ENCODE assay signal across 9 cellular contexts in the genomic region with DNA sequence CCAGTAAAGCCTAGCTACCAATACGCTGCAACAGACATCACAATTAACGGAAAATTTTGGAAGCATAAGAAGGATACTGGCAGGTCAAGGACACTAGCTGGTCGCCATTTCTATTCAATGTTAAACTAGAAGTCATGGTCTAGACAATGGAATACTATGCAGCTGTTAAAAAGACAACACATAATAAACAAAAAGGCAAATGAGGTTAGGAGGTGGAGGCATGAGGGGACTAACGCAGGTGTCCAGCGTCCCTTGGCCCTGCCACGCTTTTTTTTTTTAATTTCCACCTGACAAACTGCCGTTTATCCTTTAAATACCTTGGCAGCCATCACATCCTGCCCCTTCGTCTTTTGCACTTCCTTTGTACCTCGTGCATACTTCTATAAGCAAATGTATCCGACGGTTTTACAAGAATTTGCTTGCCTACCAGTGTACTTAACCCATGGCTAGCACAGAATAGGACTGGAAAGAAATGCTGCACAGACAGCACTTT. TPM values are rescaled to one million over a fixed set of nuclear protein-coding genes. Genes with fewer than 3 reads are reported as not detected.
DNase-seq lines count a peak whose midpoint lies in the region; ATAC-seq, FAIRE-seq and TF ChIP-seq lines count a peak whose summit lies in the region.
"Had no signal": no experiment of that assay in that cellular context is flagged by ENCODE, and none has a peak within 500 bp of the region (broad histone marks: within the 10 kb centered on the region; RNA-seq: fewer than 3 reads in every experiment).

No MANE protein-coding gene starts in this region.

- H3K27me3 Mint-ChIP-seq in CD4-positive, CD25-positive, alpha-beta regulatory T cell = peaks cover 75% of the 10 kb centered on the region
- peaks cover 21% of the 10 kb centered on the region for H3K27me3 Mint-ChIP-seq in neural progenitor cell (ENCODE audit: insufficient read depth, low read depth)

- no peak overlapping the region for H3K23ac ChIP-seq in H1 (ENCODE audit: insufficient read length)

- no peak overlapping the region for H3K56ac ChIP-seq in H1 (replicated peaks; ENCODE audit: insufficient read length, low read depth, low read length)

- no peak overlapping the region for H2BK12ac ChIP-seq in H1 (ENCODE audit: low read depth, low read length)

- H2BK20ac ChIP-seq in H1 (ENCODE audit: low read length) = no peak overlapping the region

- H3K4me3 ChIP-seq in CD4-positive, CD25-positive, alpha-beta regulatory T cell (ENCODE audit: low read depth, low read length) = peak overlapping the region; percentile 47
- H3K4me3 ChIP-seq in NB4 (ENCODE audit: low read depth, low read length) = peak overlapping the region; percentile 81
- peak overlapping the region; percentile 64 to 77 (median 70) for H3K4me3 ChIP-seq in H1 (ENCODE audit: extremely low read depth in 1 of 4, insufficient read depth in 2 of 4, low read depth in 3 of 4, low read length in 4 of 4)
- peak overlapping the region; percentile 70 for H3K4me3 ChIP-seq in neural progenitor cell
- H3K4me3 ChIP-seq: SK-N-MC had no signal

- H3K14ac ChIP-seq in H1 (ENCODE audit: insufficient read length) = no peak overlapping the region

- no peak overlapping the region for H2BK120ac ChIP-seq in H1 (replicated peaks; ENCODE audit: low read depth, low read length)

- H3K27me3 ChIP-seq in CD4-positive, CD25-positive, alpha-beta regulatory T cell (ENCODE audit: control insufficient read depth, insufficient read depth, low read length) = peaks cover 40% of the 10 kb centered on the region
- H3K27me3 ChIP-seq in H1 (replicated peaks in 1 of 4; ENCODE audit: control insufficient read depth in 3 of 4, extremely low read depth in 1 of 4, insufficient read depth in 3 of 4, low read length in 3 of 4) (no peaks in the 10 kb centered on the region), neural progenitor cell (peaks cover 34% of the 10 kb centered on the region)

- CTCF ChIA-PET in H1 (lab: Charles Lee; ENCODE audit: partially characterized antibody) = interaction anchor here (0.6 to 0.9 kb wide), 2 partner anchors 95 to 142 kb away, joined by 4 read pairs; no protein-coding TSS in a partner anchor

- H3K23me2 ChIP-seq in H1 (ENCODE audit: low read depth, low read length) = peaks cover 3% of the 10 kb centered on the region

- no peak overlapping the region for H4K91ac ChIP-seq in H1 (replicated peaks; ENCODE audit: insufficient read length, low read length)

- H3K79me2 ChIP-seq in H1 (ENCODE audit: control insufficient read depth in 1 of 2, insufficient read depth in 2 of 2, low read length in 2 of 2) (no peaks in the 10 kb centered on the region), neural progenitor cell (ENCODE audit: low read depth) (no peaks in the 10 kb centered on the region)

- no peaks in the 10 kb centered on the region for H3K79me1 ChIP-seq in H1 (ENCODE audit: low read depth, low read length)

- no peak overlapping the region for H4K5ac ChIP-seq in H1 (ENCODE audit: insufficient read length, low read depth, low read length)

- no peak overlapping the region for H2BK15ac ChIP-seq in H1 (ENCODE audit: low read length)

- no peaks in the 10 kb centered on the region for H3K36me3 Mint-ChIP-seq in CD4-positive, CD25-positive, alpha-beta regulatory T cell
- H3K36me3 Mint-ChIP-seq in neural progenitor cell = no peaks in the 10 kb centered on the region

- no peak overlapping the region for H3K27ac Mint-ChIP-seq in CD4-positive, CD25-positive, alpha-beta regulatory T cell
- no peak overlapping the region for H3K27ac Mint-ChIP-seq in neural progenitor cell

- H3K4me3 Mint-ChIP-seq in CD4-positive, CD25-positive, alpha-beta regulatory T cell = peak overlapping the region; percentile 55 to 91 (median 85)
- peak overlapping the region; percentile 91 for H3K4me3 Mint-ChIP-seq in neural progenitor cell

- H3K9ac ChIP-seq in H1 (replicated peaks in 1 of 4; ENCODE audit: extremely low read depth in 1 of 4, low read depth in 3 of 4, low read length in 3 of 4) (peak overlapping the region in 3 of 4 experiments; percentile 40 to 62 (median 43); a peak in 5 of 7 replicates), neural progenitor cell (no peak overlapping the region)

- peak overlapping the region; percentile 75 to 91 for H3K4me2 ChIP-seq in H1 (ENCODE audit: insufficient read depth in 1 of 2, low read depth in 2 of 2, low read length in 2 of 2)
- H3K4me2 ChIP-seq in neural progenitor cell = peak overlapping the region; percentile 80

- H3F3A ChIP-seq in neural progenitor cell (ENCODE audit: low read depth) = peaks cover 28% of the 10 kb centered on the region

- H2AFZ ChIP-seq in H1 (ENCODE audit: low read length) (peak overlapping the region; percentile 92; the same call in 1 of the 2 replicates), neural progenitor cell (replicated peaks) (peak overlapping the region; percentile 98)

- TF ChIP-seq EP300 in H1 (IDR thresholded peaks at IDR 0.05; ENCODE audit: borderline replicate concordance in 1 of 2, low read depth in 2 of 2, low read length in 2 of 2) = no peak

- H4K20me1 ChIP-seq in H1 (replicated peaks in 1 of 2; ENCODE audit: control insufficient read depth in 1 of 2, insufficient read depth in 2 of 2, low read length in 2 of 2) (no peaks in the 10 kb centered on the region), neural progenitor cell (ENCODE audit: low read depth) (peaks cover 3% of the 10 kb centered on the region)

- 0 out of 2 replicates have a peak overlapping the region, but pooled peaks have one; percentile 42 for H3K18ac ChIP-seq in H1 (ENCODE audit: extremely low read depth, low read length)

- no peaks in the 10 kb centered on the region for H3K36me3 ChIP-seq in CD4-positive, CD25-positive, alpha-beta regulatory T cell (ENCODE audit: control insufficient read depth, insufficient read depth, low read length)
- H3K36me3 ChIP-seq in H1 (ENCODE audit: control insufficient read depth in 2 of 4, insufficient read depth in 4 of 4, low read length in 3 of 4) (no peaks in the 10 kb centered on the region), neural progenitor cell (no peaks in the 10 kb centered on the region)

- ATAC-seq in CD4-positive, CD25-positive, alpha-beta regulatory T cell (ENCODE audit: low read depth in 2 of 2) = no peak
- no peak for ATAC-seq in GM21786 (IDR thresholded peaks at IDR 0.05; ENCODE audit: unreplicated experiment)

- TF ChIP-seq POLR2A in NB4 (IDR thresholded peaks at IDR 0.05; ENCODE audit: extremely low read depth, insufficient read length) = no peak
- no peak for TF ChIP-seq POLR2A in H1 (IDR thresholded peaks at IDR 0.05; ENCODE audit: control extremely low read depth in 1 of 2, low read depth in 2 of 2, low read length in 2 of 2)

- FAIRE-seq in H1 (lab: Jason Lieb, UNC) = no peak

- no peak for DNase-seq in CD4-positive, CD25-positive, alpha-beta regulatory T cell
- DNase-seq in NB4 (ENCODE audit: low read depth) (no peak), H1 (ENCODE audit: low read depth in 1 of 2, low spot score in 2 of 2) (no peak), neural progenitor cell (ENCODE audit: low spot score) (no peak), DMS153 treated with DMSO at 0.1 percent for 48 hours (lab: John Stamatoyannopoulos, UW; ENCODE audit: unreplicated experiment) (no peak)
- DNase-seq in activated CD8-positive, alpha-beta memory T cell treated with anti-CD3 and anti-CD28 coated beads for 24 hours = no peak
- DNase-seq in activated CD4-positive, CD25-positive, alpha-beta regulatory T cell (lab: John Stamatoyannopoulos, UW) = no peak

- no peak overlapping the region for H2AK5ac ChIP-seq in H1 (ENCODE audit: low read depth, low read length)

- peaks cover 4 to 21% (median 8%) of the 10 kb centered on the region in 4 donors for H3K4me1 Mint-ChIP-seq in CD4-positive, CD25-positive, alpha-beta regulatory T cell
- peaks cover 7% of the 10 kb centered on the region for H3K4me1 Mint-ChIP-seq in neural progenitor cell

- no peak for TF ChIP-seq RAD21 in H1 (IDR thresholded peaks at IDR 0.05 in 1 of 2, conservative IDR thresholded peaks at IDR 0.05 in 1 of 2; ENCODE audit: low read depth in 2 of 2, low read length in 2 of 2)

- H2BK5ac ChIP-seq in H1 (ENCODE audit: low read depth, low read length) = peak overlapping the region; percentile 53; the same call in 1 of the 2 replicates

- POLR2A ChIA-PET in H1 (lab: Charles Lee; ENCODE audit: partially characterized antibody) = interaction anchor here (0.7 to 1.6 kb wide), 3 partner anchors 18 to 138 kb away, joined by 3 to 4 read pairs (median 3); no protein-coding TSS in a partner anchor

- H3K4me1 ChIP-seq in CD4-positive, CD25-positive, alpha-beta regulatory T cell (ENCODE audit: control insufficient read depth, insufficient read depth, low read length, poor library complexity, severe bottlenecking) = peaks cover 5% of the 10 kb centered on the region
- H3K4me1 ChIP-seq in H1 (replicated peaks in 1 of 4; ENCODE audit: control insufficient read depth in 3 of 4, insufficient read depth in 4 of 4, low read length in 3 of 4) = peaks cover 0 to 13% (median 9%) of the 10 kb centered on the region in 4 experiments; a peak in 4 of 7 replicates
- no peaks in the 10 kb centered on the region for H3K4me1 ChIP-seq in neural progenitor cell

- no peak overlapping the region for H3K4ac ChIP-seq in H1 (replicated peaks; ENCODE audit: insufficient read length, low read depth, low read length)

- H3K9me3 Mint-ChIP-seq in CD4-positive, CD25-positive, alpha-beta regulatory T cell = peaks cover 0 to 5% (median 0%) of the 10 kb centered on the region in 7 donors
- no peaks in the 10 kb centered on the region for H3K9me3 Mint-ChIP-seq in neural progenitor cell

- no peak overlapping the region for H4K8ac ChIP-seq in H1 (ENCODE audit: extremely low read depth, insufficient read depth, low read length)

- H3K27ac ChIP-seq in CD4-positive, CD25-positive, alpha-beta regulatory T cell (ENCODE audit: insufficient read depth, low read length, poor library complexity, severe bottlenecking) = no peak overlapping the region
- no peak overlapping the region; the same call in 1 of the 2 replicates for H3K27ac ChIP-seq in H1 (ENCODE audit: low read depth, low read length)
- H3K27ac ChIP-seq in neural progenitor cell = no peak overlapping the region
- H3K27ac ChIP-seq: SK-N-MC had no signal

- peaks cover 0 to 5% of the 10 kb centered on the region in 2 experiments for H3K9me3 ChIP-seq in CD4-positive, CD25-positive, alpha-beta regulatory T cell (ENCODE audit: control insufficient read depth in 2 of 2, low read length in 2 of 2)
- H3K9me3 ChIP-seq in H1 (ENCODE audit: insufficient read depth in 2 of 2, low read depth in 1 of 2, low read length in 1 of 2) (no peaks in the 10 kb centered on the region; a peak in 1 of 4 replicates), neural progenitor cell (ENCODE audit: low read depth) (no peaks in the 10 kb centered on the region)

- TF ChIP-seq CTCF in NB4 (IDR thresholded peaks at IDR 0.05; ENCODE audit: low read depth, low read length) = peak; percentile 1
- TF ChIP-seq CTCF in H1 (IDR thresholded peaks at IDR 0.05; ENCODE audit: control extremely low read depth in 1 of 3, insufficient read depth in 1 of 3, low read depth in 1 of 3, low read length in 3 of 3) = no peak
- no peak for TF ChIP-seq CTCF in neural progenitor cell (IDR thresholded peaks at IDR 0.05)

- 52% methylated on average over 11 of the region's 11 CpGs; no CpG with 5 or more reads in 1 of the 2 experiments for WGBS in H1 (ENCODE audit: extremely low coverage in 1 of 2, insufficient coverage in 1 of 2, insufficient read length in 1 of 2, insufficient replicate concordance in 2 of 2, low coverage in 1 of 2, low lambda C conversion rate in 2 of 2, missing lambda C conversion rate in 1 of 2), 2 experiments

RNA-seq across cellular contexts. Expression of a gene that starts 0.7 kb away (rescaled TPM):
- total RNA-seq in CD4-positive, CD25-positive, alpha-beta regulatory T cell = 0.17 TPM
- under 1 TPM in 1 of 4 donors, not detected in 3; 0.03 TPM for polyA plus RNA-seq in CD4-positive, CD25-positive, alpha-beta regulatory T cell
- 3.3 and 3.7 TPM in 2 replicates for total RNA-seq in H1 (2021; fragmentation: NEBNext Ultra II Directional; extraction: Animal tissue kit (Norgen Biotek cat#: 25700))
- polyA plus RNA-seq in H1 (2011; rRNA removed) = 2.1 and 3.2 TPM in 2 replicates
- polyA plus RNA-seq in H1 (2011; cell fraction: cytosol; rRNA removed) = 2.9 TPM
- 5.7 TPM for polyA plus RNA-seq in H1 (2011; cell fraction: nucleus; rRNA removed)
- polyA plus RNA-seq in H1 (2012, experiment 1 of 2) = 1.9 to 3.0 TPM (median 2.5 TPM) in 4 replicates
- 0.34 TPM for polyA plus RNA-seq in H1 (2012, experiment 2 of 2)
- polyA plus RNA-seq in H1 (2013, experiment 1 of 2) = 2.2 TPM
- polyA plus RNA-seq in H1 (2013, experiment 2 of 2) = 1.9 TPM
- polyA minus RNA-seq in H1 (2011; rRNA and poly(A)+ RNA removed) = 7.3 and 9.6 TPM in 2 replicates
- 2.4 TPM for polyA minus RNA-seq in H1 (2011; cell fraction: cytosol; rRNA and poly(A)+ RNA removed)
- 20.1 TPM for polyA minus RNA-seq in H1 (2011; cell fraction: nucleus; rRNA and poly(A)+ RNA removed)
- 0.62 and 1.9 TPM in 2 replicates for total RNA-seq in neural progenitor cell (ENCODE audit: low replicate concordance)
